30 cellular contexts compared by ENCODE assay signal in genomic region chr4:6175426-6175825, GRCh38. TPM values are rescaled to one million over a fixed set of nuclear protein-coding genes. Genes with fewer than 3 reads are reported as not detected.
"Had no signal": no experiment of that assay in that cellular context is flagged by ENCODE, and none has a peak within 500 bp of the region (broad histone marks: within the 10 kb centered on the region; RNA-seq: fewer than 3 reads in every experiment).

No MANE protein-coding gene starts in this region.

- H3K4me3 ChIP-seq: coronary artery, gastroesophageal sphincter, neural progenitor cell, right lobe of liver, skin epidermis, tibial artery had no signal

- H2AFZ ChIP-seq: neural progenitor cell had no signal

- H3K4me1 ChIP-seq: gastroesophageal sphincter, neural progenitor cell, right lobe of liver, tibial artery had no signal

- H3K4me2 ChIP-seq: neural progenitor cell had no signal

- ATAC-seq: gastroesophageal sphincter; left cardiac atrium; left ventricle myocardium superior; naive thymus-derived CD4-positive, alpha-beta T cell; right lobe of liver; stimulated activated memory B cell treated with anti-CD40 and anti-IgM and Interleukin-4, amounts not matched to agents 10 μg/mL and 1 μg/mL and 100 μg/mL, for 72 hours; stimulated activated naive CD8-positive, alpha-beta T cell treated with anti-CD3 and anti-CD28 coated beads, Interleukin-15, amount 100 ng/mL, for 72 hours had no signal

- DNase-seq: activated CD4-positive, alpha-beta T cell treated with anti-CD3 and anti-CD28 coated beads, Interleukin-2, amount 50 U/mL, for 1 hour; activated CD4-positive, CD25-positive, alpha-beta regulatory T cell treated with anti-CD3 and anti-CD28 coated beads, Interleukin-2, amount 50 U/mL, for 72 hours; activated gamma-delta T cell; activated naive CD4-positive, alpha-beta T cell treated with anti-CD3 and anti-CD28 coated beads, Interleukin-2, amount 10 ng/mL, durations not matched to agents 7 days and 5 days; activated naive CD8-positive, alpha-beta T cell treated with anti-CD3 and anti-CD28 coated beads, Interleukin-2, amount 10 ng/mL, durations not matched to agents 7 days and 5 days; activated T-cell treated with anti-CD3 and anti-CD28 coated beads, Interleukin-2, amount 50 U/mL, for 1 hour; brain microvascular endothelial cell; hippocampal formation; left cardiac atrium; left ventricle myocardium superior; mammary epithelial cell; naive thymus-derived CD4-positive, alpha-beta T cell; right lobe of liver; stimulated activated CD4-positive, alpha-beta T cell treated with anti-CD3 and anti-CD28 coated beads, Interleukin-4, amount 100 ng/mL, for 24 hours; stimulated activated naive CD8-positive, alpha-beta T cell treated with anti-CD3 and anti-CD28 coated beads, Interleukin-15, amount 100 ng/mL, for 72 hours; substantia nigra; SW 1271; tibial artery had no signal

- H3K27me3 ChIP-seq: brain microvascular endothelial cell, neural progenitor cell, right lobe of liver had no signal

- H3K27ac ChIP-seq: brain microvascular endothelial cell, coronary artery, gastroesophageal sphincter, neural progenitor cell, right lobe of liver, skin epidermis, tibial artery had no signal

- H3K36me3 ChIP-seq: brain microvascular endothelial cell, gastroesophageal sphincter, neural progenitor cell, right lobe of liver, tibial artery had no signal

- H3K9me3 ChIP-seq: right lobe of liver had no signal

- H3K9ac ChIP-seq: neural progenitor cell had no signal

RNA-seq across cellular contexts. Expression of gene JAKMIP1, which starts 24.9 kb away (rescaled TPM):
- total RNA-seq: cardiac septum, endothelial cell of umbilical vein, fibroblast of lung, fibroblast of villous mesenchyme, left ventricle myocardium superior, mammary epithelial cell, mesothelial cell of epicardium, osteoblast had no signal
- polyA plus RNA-seq: endothelial cell of umbilical vein, fibroblast of lung, keratinocyte, mammary epithelial cell had no signal
